In the genomic region with DNA sequence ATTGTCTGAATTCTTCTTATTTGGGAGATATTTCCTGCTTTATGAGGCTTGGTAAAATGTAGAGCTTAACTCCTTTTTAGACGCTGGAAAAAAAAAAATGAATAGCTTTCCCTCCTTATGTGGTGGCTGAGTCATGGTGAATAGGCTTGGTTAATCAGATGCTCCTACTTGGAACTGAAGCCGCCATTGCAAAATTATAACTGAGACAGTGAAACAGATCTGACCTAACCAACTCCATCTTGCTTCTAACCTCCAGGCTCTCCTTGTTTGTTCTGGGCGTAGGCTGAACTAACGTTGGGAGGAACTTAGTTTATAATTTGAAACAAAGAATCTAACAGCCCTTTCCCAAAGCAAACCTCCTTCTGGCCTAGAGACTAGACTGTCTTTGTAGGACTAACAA, we compare ENCODE assay signal across 15 cellular contexts. TPM values are rescaled to one million over a fixed set of nuclear protein-coding genes. Genes with fewer than 3 reads are reported as not detected.
DNase-seq lines count a peak whose midpoint lies in the region; ATAC-seq, FAIRE-seq and TF ChIP-seq lines count a peak whose summit lies in the region.
"Had no signal": no experiment of that assay in that cellular context is flagged by ENCODE, and none has a peak within 500 bp of the region (broad histone marks: within the 10 kb centered on the region; RNA-seq: fewer than 3 reads in every experiment).

No MANE protein-coding gene starts in this region.

- no peaks in the 10 kb centered on the region for H3K79me2 ChIP-seq in HCT116 (ENCODE audit: insufficient read depth, low read length)
- no peaks in the 10 kb centered on the region for H3K79me2 ChIP-seq in mesendoderm (ENCODE audit: control insufficient read depth, insufficient read depth, low read length)

- no peak overlapping the region for H2BK5ac ChIP-seq in mesendoderm (ENCODE audit: low read length)

- H3K9ac ChIP-seq in HCT116 (ENCODE audit: low read length) (no peak overlapping the region), mesendoderm (ENCODE audit: low read length) (no peak overlapping the region)

- H3K56ac ChIP-seq in mesendoderm (ENCODE audit: low read length): no peak overlapping the region

- BruUV-seq in HCT116 (replicated peaks; lab: Mats Ljungman, UMichigan): no TSS peak

- H2AK5ac ChIP-seq in mesendoderm (ENCODE audit: low read length): no peak overlapping the region

- H3K18ac ChIP-seq in mesendoderm (ENCODE audit: low read length): no peak overlapping the region

- TF ChIP-seq RAD21 in A549 (conservative IDR thresholded peaks at IDR 0.05 in 1 of 2, IDR thresholded peaks at IDR 0.05 in 1 of 2) (no peak), HCT116 (IDR thresholded peaks at IDR 0.05; ENCODE audit: low read depth) (no peak)

- no peak overlapping the region for H4K5ac ChIP-seq in mesendoderm (ENCODE audit: low read length)

- no peak overlapping the region for H4K8ac ChIP-seq in mesendoderm (ENCODE audit: low read depth, low read length)

- H3K27ac ChIP-seq in A549 (peak overlapping the region; percentile 20 to 65), HCT116 (ENCODE audit: low read depth, low read length) (no peak overlapping the region), heart right ventricle (no peak overlapping the region), mesendoderm (ENCODE audit: low read depth, low read length) (no peak overlapping the region)
- H3K27ac ChIP-seq: colonic mucosa, neutrophil, skin epidermis had no signal

- H2BK15ac ChIP-seq in mesendoderm (replicated peaks; ENCODE audit: low read depth): no peak overlapping the region

- WGBS in A549 (ENCODE audit: missing lambda C conversion rate): 40% methylated on average over 4 of the region's 4 CpGs
- WGBS in heart right ventricle, 2 donors: 83 to 84% methylated on average over 4 of the region's 4 CpGs
- no CpG with 5 or more reads among the region's 4 CpGs for WGBS in mesendoderm (ENCODE audit: extremely low coverage, insufficient coverage, low lambda C conversion rate)

- H3K36me3 ChIP-seq in HCT116 (ENCODE audit: control insufficient read depth in 1 of 2, insufficient read depth in 2 of 2, low read length in 2 of 2) (no peaks in the 10 kb centered on the region), heart right ventricle (no peaks in the 10 kb centered on the region), mesendoderm (ENCODE audit: control insufficient read depth, insufficient read depth, low read length) (no peaks in the 10 kb centered on the region)
- H3K36me3 ChIP-seq: colonic mucosa, neutrophil had no signal

- no peak for TF ChIP-seq EP300 in A549 (IDR thresholded peaks at IDR 0.05)

- no peak overlapping the region for H3K4me3 ChIP-seq in A549
- no peak overlapping the region for H3K4me3 ChIP-seq in HCT116 (replicated peaks in 1 of 2; ENCODE audit: low read depth in 1 of 2, low read length in 2 of 2)
- no peak overlapping the region for H3K4me3 ChIP-seq in fibroblast of pulmonary artery (replicated peaks; ENCODE audit: low read depth, low read length)
- H3K4me3 ChIP-seq in heart right ventricle: no peak overlapping the region
- no peak overlapping the region for H3K4me3 ChIP-seq in mesendoderm (ENCODE audit: low read length)
- H3K4me3 ChIP-seq: colonic mucosa, skin epidermis had no signal

- TF ChIP-seq CTCF in A549 (IDR thresholded peaks at IDR 0.05): no peak
- no peak for TF ChIP-seq CTCF in HCT116 (IDR thresholded peaks at IDR 0.05 in 2 of 3, conservative IDR thresholded peaks at IDR 0.05 in 1 of 3; ENCODE audit: borderline replicate concordance in 1 of 3, insufficient read depth in 1 of 3, low read depth in 2 of 3, low read length in 2 of 3)
- no peak for TF ChIP-seq CTCF in fibroblast of pulmonary artery (IDR thresholded peaks at IDR 0.05; ENCODE audit: low read length, missing control alignments)
- TF ChIP-seq CTCF in heart right ventricle (IDR thresholded peaks at IDR 0.05): no peak

- no peak overlapping the region for H3K4me2 ChIP-seq in A549
- no peak overlapping the region for H3K4me2 ChIP-seq in HCT116 (ENCODE audit: low read length)
- H3K4me2 ChIP-seq in mesendoderm (ENCODE audit: low read length): no peak overlapping the region

- POLR2A ChIA-PET in A549 (lab: Yijun Ruan, JAX) (no interaction called here), HCT116 (lab: Charles Lee) (no interaction called here)

- H3K4me1 ChIP-seq in A549: peaks cover 26% of the 10 kb centered on the region
- peaks cover 0 to 3% of the 10 kb centered on the region in 2 experiments; a peak in 1 of 4 replicates for H3K4me1 ChIP-seq in HCT116 (ENCODE audit: control insufficient read depth in 1 of 2, insufficient read depth in 2 of 2, low read length in 2 of 2)
- H3K4me1 ChIP-seq in heart right ventricle: peaks cover 0 to 11% (median 0%) of the 10 kb centered on the region in 9 donors
- no peaks in the 10 kb centered on the region for H3K4me1 ChIP-seq in mesendoderm (ENCODE audit: control insufficient read depth, low read depth, low read length)
- H3K4me1 ChIP-seq: colonic mucosa had no signal

- H3K23ac ChIP-seq in mesendoderm (ENCODE audit: low read length): no peak overlapping the region

- no peaks in the 10 kb centered on the region for H3K79me1 ChIP-seq in mesendoderm (ENCODE audit: low read length)

- H3K27me3 ChIP-seq in HCT116 (ENCODE audit: insufficient read depth, low read length) (no peaks in the 10 kb centered on the region), heart right ventricle (no peaks in the 10 kb centered on the region), mesendoderm (ENCODE audit: insufficient read depth, low read length, poor library complexity) (no peaks in the 10 kb centered on the region)
- H3K27me3 ChIP-seq: colonic mucosa, neutrophil had no signal

- CTCF ChIA-PET in A549 (lab: Yijun Ruan, JAX): interaction anchor here (0.6 to 1.5 kb wide), 5 partner anchors 20 to 334 kb away, joined by 3 to 4 read pairs (median 4); no protein-coding TSS in a partner anchor
- CTCF ChIA-PET in HCT116 (lab: Charles Lee): no interaction called here

- intact Hi-C loops in HCT116 (cut with micrococcal nuclease) (no loop called here), heart right ventricle (cut with DNase I) (no loop called here)

- no peak overlapping the region for H3K4ac ChIP-seq in mesendoderm (ENCODE audit: low read depth, low read length)

- no peaks in the 10 kb centered on the region for H3K9me2 ChIP-seq in HCT116 (ENCODE audit: insufficient read depth)

- peak; percentile 28 to 55 for DNase-seq in A549 (ENCODE audit: low read depth in 1 of 2, low spot score in 1 of 2)
- no peak for DNase-seq in HCT116 (ENCODE audit: low read depth, low spot score)
- peak; percentile 30 for DNase-seq in fibroblast of pulmonary artery (ENCODE audit: low read depth)
- DNase-seq in heart right ventricle: no peak
- no peak for DNase-seq in mesendoderm
- DNase-seq in NOMO-1 treated with DMSO at 0.1 percent for 48 hours (lab: John Stamatoyannopoulos, UW; ENCODE audit: unreplicated experiment): no peak
- DNase-seq: activated CD4-positive, CD25-positive, alpha-beta regulatory T cell treated with anti-CD3 and anti-CD28 coated beads, Interleukin-2, amount 50 U/mL, for 72 hours; activated CD8-positive, alpha-beta memory T cell treated with anti-CD3 and anti-CD28 coated beads, Interleukin-2, amount 50 U/mL, for 4 hours; colonic mucosa; DMS 273 treated with DMSO at 0.1 percent for 48 hours had no signal

- ATAC-seq in A549 (peak in 1 of 2 experiments; percentile 45; a peak in 2 of 6 replicates), HCT116 (no peak), SK-N-SH treated with all-trans-retinoic acid at 6 μM for 48 hours (peak; percentile 30; the same call in 1 of the 3 replicates), heart right ventricle (no peak), HG02852 (IDR thresholded peaks at IDR 0.05; ENCODE audit: unreplicated experiment) (no peak)
- ATAC-seq: esophagus mucosa had no signal

- no peak for TF ChIP-seq POLR2A in A549 (IDR thresholded peaks at IDR 0.05; ENCODE audit: low read length)
- no peak for TF ChIP-seq POLR2A in HCT116 (IDR thresholded peaks at IDR 0.05; ENCODE audit: borderline replicate concordance, extremely low read depth, insufficient read depth, insufficient read length)

- H2AFZ ChIP-seq in HCT116 (ENCODE audit: low read depth, low read length, poor library complexity, severe bottlenecking): peak overlapping the region; percentile 56

- H4K20me1 ChIP-seq in HCT116 (ENCODE audit: insufficient read depth): no peaks in the 10 kb centered on the region

- H3K9me3 ChIP-seq in A549 (no peaks in the 10 kb centered on the region), HCT116 (ENCODE audit: control insufficient read depth in 1 of 2, insufficient read depth in 1 of 2, low read depth in 1 of 2, low read length in 2 of 2) (no peaks in the 10 kb centered on the region), heart right ventricle (peaks cover 0 to 2% (median 0%) of the 10 kb centered on the region in 11 donors)
- H3K9me3 ChIP-seq: colonic mucosa, neutrophil had no signal

- peak; percentile 65 for FAIRE-seq in A549 (lab: Jason Lieb, UNC)

- RAD21 ChIA-PET in HCT116 (lab: Charles Lee; ENCODE audit: low non-redundant PET in 1 of 2, low total read pairs in 2 of 2, uncharacterized antibody in 2 of 2, unreplicated experiment in 2 of 2): no interaction called here

- no peak overlapping the region for H2BK120ac ChIP-seq in mesendoderm (ENCODE audit: low read depth, low read length)

TF ChIP-seq in A549, 52 proteins besides CTCF, POLR2A, EP300 and RAD21 (continues in another document):
- TF ChIP-seq EHMT2 (IDR thresholded peaks at IDR 0.05; ENCODE audit: low read depth) (no peak), KDM1A (IDR thresholded peaks at IDR 0.05; ENCODE audit: low read depth) (no peak), NFE2L2 (conservative IDR thresholded peaks at IDR 0.05; ENCODE audit: low read length) (0 out of 2 replicates have a peak, but pooled peaks have one; percentile 32)

TF ChIP-seq in HCT116, 20 proteins besides CTCF, POLR2A, EP300 and RAD21 (continues in another document):
- TF ChIP-seq SP1 (IDR thresholded peaks at IDR 0.05; ENCODE audit: low read depth) (no peak), ZNF274 (IDR thresholded peaks at IDR 0.05; ENCODE audit: low read depth, low read length) (no peak), SIN3A (IDR thresholded peaks at IDR 0.05; ENCODE audit: low read depth) (no peak)

TF ChIP-seq in SK-N-SH treated with all-trans-retinoic acid at 6 μM for 48 hours, 23 proteins besides CTCF, POLR2A, EP300 and RAD21 (continues in another document):
- TF ChIP-seq ISL1 (CRISPR knock-in tag; IDR thresholded peaks at IDR 0.05): 0 out of 2 replicates have a peak, but pooled peaks have one; percentile 45
- TF ChIP-seq TOX (CRISPR knock-in tag; IDR thresholded peaks at IDR 0.05; ENCODE audit: borderline replicate concordance): 0 out of 2 replicates have a peak, but pooled peaks have one; percentile 24
- 0 out of 2 replicates have a peak, but pooled peaks have one; percentile 36 for TF ChIP-seq CSDC2 (CRISPR knock-in tag; IDR thresholded peaks at IDR 0.05)

RNA-seq across cellular contexts. Expression of a gene that starts 43.2 kb away (rescaled TPM):
- polyA plus RNA-seq in A549 (2011; rRNA removed) (24.0 and 32.1 TPM in 2 replicates), A549 (2017; fragmentation: RNase III; extraction: RNeasy Plus Mini Kit Qiagen cat#74134 plus additional on column Dnase treatment) (17.1 to 21.4 TPM (median 21.2 TPM) in 3 replicates), heart right ventricle (10 to 100 TPM in 1 of 2 donors, 1 to 10 TPM in 1; 3.6 to 14.3 TPM)
- 6.6 and 7.5 TPM in 2 replicates for polyA plus RNA-seq in A549 (2012; cell fraction: cytosol; rRNA removed)
- polyA plus RNA-seq in A549 (2012; cell fraction: nucleus; rRNA removed): 9.0 and 12.0 TPM in 2 replicates
- 21.0 and 23.4 TPM in 2 replicates for polyA minus RNA-seq in A549 (2011; rRNA and poly(A)+ RNA removed)
- total RNA-seq in HCT116 (2021; ENCODE audit: unreplicated experiment) (2.5 TPM), heart right ventricle (10 to 100 TPM; 16.2 to 33.3 (median 29.4) TPM)
- polyA plus RNA-seq in HCT116 (2012): 1.4 and 2.0 TPM in 2 replicates
- 5.7 TPM for polyA plus RNA-seq in mesendoderm (2013, experiment 1 of 2)
- 6.2 TPM for polyA plus RNA-seq in mesendoderm (2013, experiment 2 of 2)

Comparison
In these comparisons a context has a peak if more than half of its experiments do, and no peak if none do; other contexts are left out.
1. DNase-seq: peak in A549 (2 of 2) and fibroblast of pulmonary artery (single experiment); none in HCT116 (single experiment), heart right ventricle (0 of 2), mesendoderm (single experiment) and NOMO-1 treated with DMSO at 0.1 percent for 48 hours (single experiment).
2. H3K27ac ChIP-seq: peak in A549 (2 of 2); none in HCT116 (single experiment), heart right ventricle (0 of 10) and mesendoderm (single experiment).